Comparison of ENCODE assay signal across 28 cellular contexts in genomic region chr2:142951190-142952007, GRCh38.
"Had no signal": no experiment of that assay in that cellular context is flagged by ENCODE, and none has a peak within 500 bp of the region (broad histone marks: within the 10 kb centered on the region; RNA-seq: fewer than 3 reads in every experiment).

No MANE protein-coding gene starts in this region.

- H3K27ac Mint-ChIP-seq: activated naive CD8-positive, alpha-beta T cell; activated T-cell treated with anti-CD3 and anti-CD28 coated beads, Interleukin-2, amount 50 U/mL, for 72 hours; brain; naive thymus-derived CD8-positive, alpha-beta T cell; neural progenitor cell; T-helper 2 cell treated with Interferon-gamma antibody and Interleukin-4, amounts not matched to agents 5 μg/mL and 100 μg/mL, for 36 hours had no signal

- ATAC-seq: activated T-cell treated with anti-CD3 and anti-CD28 coated beads, Interleukin-2, amount 50 U/mL, for 72 hours; heart left ventricle; left lung; naive thymus-derived CD8-positive, alpha-beta T cell; right cardiac atrium; stimulated activated naive CD8-positive, alpha-beta T cell treated with anti-CD3 and anti-CD28 coated beads, Interleukin-15, Interleukin-2, amounts not matched to agents 100 U/mL and 50 U/mL, for 24 hours had no signal

- H2AFZ ChIP-seq: neural progenitor cell had no signal

- DNase-seq: activated CD4-positive, alpha-beta T cell treated with anti-CD3 and anti-CD28 coated beads for 4 hours; activated CD4-positive, alpha-beta T cell treated with anti-CD3 and anti-CD28 coated beads, Interleukin-2, amount 50 U/mL, for 4 hours; activated CD4-positive, CD25-positive, alpha-beta regulatory T cell; activated effector memory CD4-positive, alpha-beta T cell treated with Interleukin-2 at 50 U/mL for 16 hours; activated naive CD4-positive, alpha-beta T cell treated with Interleukin-2 at 50 U/mL for 16 hours; activated T-cell treated with anti-CD3 and anti-CD28 coated beads for 4 hours; activated T-cell treated with anti-CD3 and anti-CD28 coated beads, Interleukin-2, amount 50 U/mL, for 72 hours; cerebellar nuclear complex; dorsolateral prefrontal cortex; effector memory CD4-positive, alpha-beta T cell; heart left ventricle; kidney glomerular epithelial cell; left lung; naive thymus-derived CD8-positive, alpha-beta T cell; occipital lobe; right cardiac atrium; spleen; stimulated activated naive CD8-positive, alpha-beta T cell treated with anti-CD3 and anti-CD28 coated beads, Interleukin-15, Interleukin-2, amounts not matched to agents 100 U/mL and 50 U/mL, for 24 hours; T-helper 1 cell; testis; transverse colon had no signal

- H3K4me1 ChIP-seq: ascending aorta, heart left ventricle, left lung, neural progenitor cell, spleen, testis, transverse colon had no signal

- H3K4me2 ChIP-seq: neural progenitor cell had no signal

- H3K36me3 ChIP-seq: ascending aorta, cardiac muscle cell, heart left ventricle, neural progenitor cell, transverse colon had no signal

- H3K4me3 ChIP-seq: ascending aorta, cardiac muscle cell, coronary artery, dorsolateral prefrontal cortex, heart left ventricle, left lung, neural progenitor cell, spleen, testis, transverse colon had no signal

- H3K36me3 Mint-ChIP-seq: activated naive CD8-positive, alpha-beta T cell; brain had no signal

- H3K27me3 ChIP-seq: ascending aorta, cardiac muscle cell, dorsolateral prefrontal cortex, heart left ventricle, left lung, neural progenitor cell, spleen, testis, transverse colon had no signal

- H3K4me1 Mint-ChIP-seq: brain; naive thymus-derived CD8-positive, alpha-beta T cell; neural progenitor cell had no signal

- H3K27ac ChIP-seq: ascending aorta, cardiac muscle cell, coronary artery, dorsolateral prefrontal cortex, heart left ventricle, left lung, neural progenitor cell, spleen, testis, transverse colon had no signal

- H3K9me3 ChIP-seq: ascending aorta, heart left ventricle, left lung, testis, transverse colon had no signal

- H3K9me3 Mint-ChIP-seq: T-helper 2 cell treated with Interferon-gamma antibody and Interleukin-4, amounts not matched to agents 5 μg/mL and 100 μg/mL, for 36 hours had no signal

- H3K9ac ChIP-seq: neural progenitor cell had no signal

- H3K4me3 Mint-ChIP-seq: activated naive CD8-positive, alpha-beta T cell; activated T-cell treated with anti-CD3 and anti-CD28 coated beads, Interleukin-2, amount 50 U/mL, for 72 hours; brain; naive thymus-derived CD8-positive, alpha-beta T cell; neural progenitor cell; T-helper 2 cell treated with Interferon-gamma antibody and Interleukin-4, amounts not matched to agents 5 μg/mL and 100 μg/mL, for 36 hours had no signal
